In the genomic region with DNA sequence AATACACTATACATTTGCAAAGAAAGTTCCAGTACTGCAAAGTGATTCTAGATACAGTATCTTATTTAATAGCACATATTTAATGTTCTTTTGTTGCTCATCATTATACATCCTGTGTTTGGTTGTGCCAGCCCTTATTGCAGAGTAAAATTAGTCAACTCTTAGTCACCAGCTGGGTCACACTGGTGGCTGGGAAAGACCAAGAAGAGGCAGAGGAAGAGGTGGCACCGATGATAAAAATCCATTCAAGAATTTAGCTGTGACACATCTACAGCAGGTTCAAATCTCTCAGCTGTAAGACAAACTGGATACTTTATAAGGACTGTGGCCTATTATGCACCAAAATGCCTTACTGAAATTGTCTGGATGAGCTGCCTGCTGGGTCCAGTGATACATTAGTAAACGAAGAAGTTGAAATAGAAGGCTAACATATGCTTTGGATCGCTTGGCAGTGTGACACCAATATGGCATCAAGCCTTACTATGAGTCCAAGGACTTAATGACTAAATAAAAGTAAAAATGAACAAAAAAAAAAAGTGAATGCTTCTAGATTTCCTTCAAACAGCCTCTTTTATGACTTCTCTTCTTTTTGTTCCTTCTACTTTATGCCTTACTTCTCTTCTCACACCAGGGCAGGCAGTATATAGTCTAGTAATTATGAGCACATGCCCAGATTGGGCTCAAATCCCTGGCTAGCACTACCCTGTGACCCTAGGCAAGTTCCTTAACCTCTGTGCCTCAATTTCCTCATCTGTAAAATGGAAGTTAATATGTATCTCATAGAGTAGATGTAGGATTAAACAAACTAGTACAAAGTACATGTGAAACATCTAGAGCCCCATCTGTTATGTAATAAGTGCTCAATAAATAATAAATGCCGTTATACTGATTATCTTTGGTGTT, we compare ENCODE assay signal across 1 cellular context.
TF ChIP-seq lines count a peak whose summit lies in the region.

No MANE protein-coding gene starts in this region.

TF ChIP-seq in HepG2, 621 proteins besides CTCF, POLR2A, EP300 and RAD21:
- no peak for TF ChIP-seq MBNL3 (CRISPR knock-in tag; conservative IDR thresholded peaks at IDR 0.05)
- peak; percentile 11; the same call in 1 of the 2 replicates for TF ChIP-seq RCOR2 (CRISPR knock-in tag; IDR thresholded peaks at IDR 0.05)
- TF ChIP-seq ZNF781 (CRISPR knock-in tag; IDR thresholded peaks at IDR 0.05; ENCODE audit: borderline replicate concordance, not compliant biosample characterization): peak; percentile 60
- peak; percentile 42; the same call in 1 of the 2 replicates for TF ChIP-seq CHD4 (IDR thresholded peaks at IDR 0.05; ENCODE audit: borderline replicate concordance, low read length)
- TF ChIP-seq, protein P1, sequence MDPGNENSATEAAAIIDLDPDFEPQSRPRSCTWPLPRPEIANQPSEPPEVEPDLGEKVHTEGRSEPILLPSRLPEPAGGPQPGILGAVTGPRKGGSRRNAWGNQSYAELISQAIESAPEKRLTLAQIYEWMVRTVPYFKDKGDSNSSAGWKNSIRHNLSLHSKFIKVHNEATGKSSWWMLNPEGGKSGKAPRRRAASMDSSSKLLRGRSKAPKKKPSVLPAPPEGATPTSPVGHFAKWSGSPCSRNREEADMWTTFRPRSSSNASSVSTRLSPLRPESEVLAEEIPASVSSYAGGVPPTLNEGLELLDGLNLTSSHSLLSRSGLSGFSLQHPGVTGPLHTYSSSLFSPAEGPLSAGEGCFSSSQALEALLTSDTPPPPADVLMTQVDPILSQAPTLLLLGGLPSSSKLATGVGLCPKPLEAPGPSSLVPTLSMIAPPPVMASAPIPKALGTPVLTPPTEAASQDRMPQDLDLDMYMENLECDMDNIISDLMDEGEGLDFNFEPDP (CRISPR knock-in tag; conservative IDR thresholded peaks at IDR 0.05): 0 out of 2 replicates have a peak, but pooled peaks have one; percentile 32
- TF ChIP-seq POLR2G (IDR thresholded peaks at IDR 0.05; ENCODE audit: low read depth, low read length): no peak
- TF ChIP-seq ZMYM3 (CRISPR knock-in tag; IDR thresholded peaks at IDR 0.05): peak; percentile 71
- TF ChIP-seq, protein P2, sequence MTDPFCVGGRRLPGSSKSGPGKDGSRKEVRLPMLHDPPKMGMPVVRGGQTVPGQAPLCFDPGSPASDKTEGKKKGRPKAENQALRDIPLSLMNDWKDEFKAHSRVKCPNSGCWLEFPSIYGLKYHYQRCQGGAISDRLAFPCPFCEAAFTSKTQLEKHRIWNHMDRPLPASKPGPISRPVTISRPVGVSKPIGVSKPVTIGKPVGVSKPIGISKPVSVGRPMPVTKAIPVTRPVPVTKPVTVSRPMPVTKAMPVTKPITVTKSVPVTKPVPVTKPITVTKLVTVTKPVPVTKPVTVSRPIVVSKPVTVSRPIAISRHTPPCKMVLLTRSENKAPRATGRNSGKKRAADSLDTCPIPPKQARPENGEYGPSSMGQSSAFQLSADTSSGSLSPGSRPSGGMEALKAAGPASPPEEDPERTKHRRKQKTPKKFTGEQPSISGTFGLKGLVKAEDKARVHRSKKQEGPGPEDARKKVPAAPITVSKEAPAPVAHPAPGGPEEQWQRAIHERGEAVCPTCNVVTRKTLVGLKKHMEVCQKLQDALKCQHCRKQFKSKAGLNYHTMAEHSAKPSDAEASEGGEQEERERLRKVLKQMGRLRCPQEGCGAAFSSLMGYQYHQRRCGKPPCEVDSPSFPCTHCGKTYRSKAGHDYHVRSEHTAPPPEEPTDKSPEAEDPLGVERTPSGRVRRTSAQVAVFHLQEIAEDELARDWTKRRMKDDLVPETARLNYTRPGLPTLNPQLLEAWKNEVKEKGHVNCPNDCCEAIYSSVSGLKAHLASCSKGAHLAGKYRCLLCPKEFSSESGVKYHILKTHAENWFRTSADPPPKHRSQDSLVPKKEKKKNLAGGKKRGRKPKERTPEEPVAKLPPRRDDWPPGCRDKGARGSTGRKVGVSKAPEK (CRISPR knock-in tag; IDR thresholded peaks at IDR 0.05; ENCODE audit: borderline replicate concordance): peak; percentile 12; the same call in 1 of the 2 replicates
- TF ChIP-seq ZMYM2 (CRISPR knock-in tag; IDR thresholded peaks at IDR 0.05): peak; percentile 57; the same call in 1 of the 2 replicates
- peak; percentile 94 for TF ChIP-seq ZNF629 (CRISPR knock-in tag; conservative IDR thresholded peaks at IDR 0.05)
- TF ChIP-seq ATF1 (CRISPR knock-in tag; IDR thresholded peaks at IDR 0.05): peak; percentile 42; the same call in 1 of the 2 replicates
- no peak for TF ChIP-seq CEBPB (IDR thresholded peaks at IDR 0.05; ENCODE audit: borderline replicate concordance, low read depth, low read length)
- 0 out of 2 replicates have a peak, but pooled peaks have one; percentile 18 for TF ChIP-seq ZMAT3 (CRISPR knock-in tag; conservative IDR thresholded peaks at IDR 0.05)
